Comparison of ENCODE assay signal across 14 cellular contexts in genomic region chr7:97819161-97819560, GRCh38. TPM values are rescaled to one million over a fixed set of nuclear protein-coding genes. Genes with fewer than 3 reads are reported as not detected.
DNase-seq lines count a peak whose midpoint lies in the region; ATAC-seq, FAIRE-seq and TF ChIP-seq lines count a peak whose summit lies in the region.
"Had no signal": no experiment of that assay in that cellular context is flagged by ENCODE, and none has a peak within 500 bp of the region (broad histone marks: within the 10 kb centered on the region; RNA-seq: fewer than 3 reads in every experiment).

No MANE protein-coding gene starts in this region.

- no peak for TF ChIP-seq POLR2A in NB4 (IDR thresholded peaks at IDR 0.05; ENCODE audit: extremely low read depth, insufficient read length)

- TF ChIP-seq CTCF in NB4 (IDR thresholded peaks at IDR 0.05; ENCODE audit: low read depth, low read length) (no peak), RWPE1 (conservative IDR thresholded peaks at IDR 0.05; ENCODE audit: low read depth) (0 out of 2 replicates have a peak, but pooled peaks have one; percentile 4)

- H3K27ac ChIP-seq in RWPE1, result no peak overlapping the region
- H3K27ac ChIP-seq: brain microvascular endothelial cell, prostate gland had no signal

- no peak overlapping the region for H3K4me3 ChIP-seq in NB4 (ENCODE audit: low read depth, low read length)
- H3K4me3 ChIP-seq: prostate gland had no signal

- peak; percentile 8 for DNase-seq in NCI-H2227 (lab: John Stamatoyannopoulos, UW; ENCODE audit: unreplicated experiment)
- no peak for DNase-seq in NCI-H2227 treated with DMSO at 0.1 percent for 48 hours (lab: John Stamatoyannopoulos, UW)
- peak; percentile 24 for DNase-seq in NB4 (ENCODE audit: low read depth)
- DNase-seq in RWPE1 (ENCODE audit: low spot score), result no peak
- DNase-seq in renal cortical epithelial cell (ENCODE audit: low read depth), result peak; percentile 25
- no peak for DNase-seq in HTR-8/SVneo (ENCODE audit: insufficient read length, low spot score)
- DNase-seq: brain microvascular endothelial cell, HCEC 1CT, NCI-H1930 had no signal

- POLR2A ChIA-PET in RWPE1 (lab: Yijun Ruan, JAX; ENCODE audit: low non-redundant PET), result no interaction called here

- ATAC-seq in HG03175 (IDR thresholded peaks at IDR 0.05; ENCODE audit: unreplicated experiment), result no peak
- no peak for ATAC-seq in GM18511 (IDR thresholded peaks at IDR 0.05; ENCODE audit: unreplicated experiment)

- no peak for FAIRE-seq in HTR-8/SVneo (lab: Jason Lieb, UNC)
- FAIRE-seq: keratinocyte, urothelium cell line had no signal

- CTCF ChIA-PET in RWPE1 (lab: Yijun Ruan, JAX), result interaction anchor here (0.7 to 1.0 kb wide), 3 partner anchors 8 to 62 kb away, joined by 3 to 5 read pairs (median 3); no protein-coding TSS in a partner anchor

RNA-seq across cellular contexts. Expression of gene ASNS, which starts 53.0 kb away (rescaled TPM):
- 39.4 and 45.4 TPM in 2 replicates for total RNA-seq in renal cortical epithelial cell

Comparison
In these comparisons a context has a peak if more than half of its experiments do, and no peak if none do; other contexts are left out.
1. DNase-seq: peak in NCI-H2227 (single experiment), NB4 (single experiment) and renal cortical epithelial cell (single experiment); none in NCI-H2227 treated with DMSO at 0.1 percent for 48 hours (single experiment), RWPE1 (single experiment) and HTR-8/SVneo (single experiment).